In the genomic region with DNA sequence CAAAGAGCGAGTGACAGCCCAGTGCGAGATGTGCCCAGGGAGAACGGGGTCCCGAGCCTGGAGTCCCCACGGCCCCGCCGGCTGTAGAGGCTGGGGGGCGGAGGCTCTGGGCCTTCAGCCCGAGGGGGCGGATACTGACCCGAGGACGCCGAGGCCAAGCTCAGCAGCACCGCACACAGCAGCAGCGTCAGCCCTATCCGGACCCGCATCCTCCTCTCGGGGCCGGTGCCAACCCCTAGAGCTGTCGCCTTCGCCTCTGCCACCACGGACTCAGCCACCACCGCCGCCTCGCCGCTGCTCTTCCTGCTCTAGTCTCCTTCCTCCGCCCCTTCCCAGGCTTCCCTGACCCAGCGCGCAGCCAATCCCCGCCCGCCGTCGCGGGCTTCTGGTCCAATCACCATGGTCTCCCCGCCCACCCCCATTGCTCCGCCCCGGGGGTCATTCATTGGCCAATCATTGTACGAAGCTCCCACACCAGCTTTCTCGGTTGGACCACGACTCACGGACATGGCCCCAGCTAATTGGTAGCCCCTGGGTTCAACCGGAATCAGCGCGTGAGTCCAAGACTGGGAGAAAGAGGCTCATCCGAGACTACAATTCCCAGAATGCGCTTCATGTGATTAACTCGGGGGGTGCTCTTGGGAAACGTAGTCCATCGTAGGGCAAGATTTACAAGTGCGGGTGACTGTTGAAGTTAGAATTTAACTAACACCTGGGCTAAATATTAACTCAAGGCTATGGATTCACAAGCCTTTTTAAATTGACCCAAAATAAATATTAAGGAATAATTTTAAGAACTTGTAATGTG, we compare ENCODE assay signal across 1 cellular context.
TF ChIP-seq lines count a peak whose summit lies in the region.

A gene (minus strand): TSS at position 318 of the 808 bp plus-strand sequence. CDS start 109 bp downstream, at position 209.

TF ChIP-seq in HepG2, 621 proteins besides CTCF, POLR2A, EP300 and RAD21 (continued from another document and continues in another):
- TF ChIP-seq, protein P1, sequence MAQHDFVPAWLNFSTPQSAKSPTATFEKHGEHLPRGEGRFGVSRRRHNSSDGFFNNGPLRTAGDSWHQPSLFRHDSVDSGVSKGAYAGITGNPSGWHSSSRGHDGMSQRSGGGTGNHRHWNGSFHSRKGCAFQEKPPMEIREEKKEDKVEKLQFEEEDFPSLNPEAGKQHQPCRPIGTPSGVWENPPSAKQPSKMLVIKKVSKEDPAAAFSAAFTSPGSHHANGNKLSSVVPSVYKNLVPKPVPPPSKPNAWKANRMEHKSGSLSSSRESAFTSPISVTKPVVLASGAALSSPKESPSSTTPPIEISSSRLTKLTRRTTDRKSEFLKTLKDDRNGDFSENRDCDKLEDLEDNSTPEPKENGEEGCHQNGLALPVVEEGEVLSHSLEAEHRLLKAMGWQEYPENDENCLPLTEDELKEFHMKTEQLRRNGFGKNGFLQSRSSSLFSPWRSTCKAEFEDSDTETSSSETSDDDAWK (CRISPR knock-in tag; IDR thresholded peaks at IDR 0.05) = no peak
- TF ChIP-seq ZNF549 (CRISPR knock-in tag; IDR thresholded peaks at IDR 0.05) = no peak
- TF ChIP-seq LCORL (IDR thresholded peaks at IDR 0.05) = no peak
- no peak for TF ChIP-seq LCORL (CRISPR knock-in tag; IDR thresholded peaks at IDR 0.05)
- TF ChIP-seq NR2F2 (IDR thresholded peaks at IDR 0.05; ENCODE audit: borderline replicate concordance, low read depth) = 0 out of 2 replicates have a peak, but pooled peaks have one; percentile 6
- no peak for TF ChIP-seq ZNF550 (CRISPR knock-in tag; IDR thresholded peaks at IDR 0.05; ENCODE audit: borderline replicate concordance)
- TF ChIP-seq DR1 (CRISPR knock-in tag; IDR thresholded peaks at IDR 0.05) = no peak
- no peak for TF ChIP-seq FOXA1 (IDR thresholded peaks at IDR 0.05)
- TF ChIP-seq FOXA1 (CRISPR knock-in tag; IDR thresholded peaks at IDR 0.05) = no peak
- TF ChIP-seq ZZZ3 (CRISPR knock-in tag; IDR thresholded peaks at IDR 0.05; ENCODE audit: borderline replicate concordance) = no peak
- TF ChIP-seq NR2C2 (CRISPR knock-in tag; IDR thresholded peaks at IDR 0.05; ENCODE audit: borderline replicate concordance) = peak; percentile 97
- no peak for TF ChIP-seq ZNF33B (CRISPR knock-in tag; IDR thresholded peaks at IDR 0.05)
- 0 out of 2 replicates have a peak, but pooled peaks have one; percentile 50 for TF ChIP-seq ZNF777 (CRISPR knock-in tag; IDR thresholded peaks at IDR 0.05)
- no peak for TF ChIP-seq ZNF251 (CRISPR knock-in tag; IDR thresholded peaks at IDR 0.05)
- TF ChIP-seq, protein P2, sequence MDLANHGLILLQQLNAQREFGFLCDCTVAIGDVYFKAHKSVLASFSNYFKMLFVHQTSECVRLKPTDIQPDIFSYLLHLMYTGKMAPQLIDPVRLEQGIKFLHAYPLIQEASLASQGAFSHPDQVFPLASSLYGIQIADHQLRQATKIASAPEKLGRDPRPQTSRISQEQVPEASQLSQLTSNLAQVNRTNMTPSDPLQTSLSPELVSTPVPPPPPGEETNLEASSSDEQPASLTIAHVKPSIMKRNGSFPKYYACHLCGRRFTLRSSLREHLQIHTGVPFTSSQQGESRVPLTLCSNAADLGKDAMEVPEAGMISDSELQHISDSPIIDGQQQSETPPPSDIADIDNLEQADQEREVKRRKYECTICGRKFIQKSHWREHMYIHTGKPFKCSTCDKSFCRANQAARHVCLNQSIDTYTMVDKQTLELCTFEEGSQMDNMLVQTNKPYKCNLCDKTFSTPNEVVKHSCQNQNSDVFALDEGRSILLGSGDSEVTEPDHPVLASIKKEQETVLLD (CRISPR knock-in tag; IDR thresholded peaks at IDR 0.05; ENCODE audit: low read depth) = no peak
- TF ChIP-seq, protein P3, sequence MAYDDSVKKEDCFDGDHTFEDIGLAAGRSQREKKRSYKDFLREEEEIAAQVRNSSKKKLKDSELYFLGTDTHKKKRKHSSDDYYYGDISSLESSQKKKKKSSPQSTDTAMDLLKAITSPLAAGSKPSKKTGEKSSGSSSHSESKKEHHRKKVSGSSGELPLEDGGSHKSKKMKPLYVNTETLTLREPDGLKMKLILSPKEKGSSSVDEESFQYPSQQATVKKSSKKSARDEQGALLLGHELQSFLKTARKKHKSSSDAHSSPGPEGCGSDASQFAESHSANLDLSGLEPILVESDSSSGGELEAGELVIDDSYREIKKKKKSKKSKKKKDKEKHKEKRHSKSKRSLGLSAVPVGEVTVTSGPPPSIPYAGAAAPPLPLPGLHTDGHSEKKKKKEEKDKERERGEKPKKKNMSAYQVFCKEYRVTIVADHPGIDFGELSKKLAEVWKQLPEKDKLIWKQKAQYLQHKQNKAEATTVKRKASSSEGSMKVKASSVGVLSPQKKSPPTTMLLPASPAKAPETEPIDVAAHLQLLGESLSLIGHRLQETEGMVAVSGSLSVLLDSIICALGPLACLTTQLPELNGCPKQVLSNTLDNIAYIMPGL (CRISPR knock-in tag; IDR thresholded peaks at IDR 0.05; ENCODE audit: borderline replicate concordance in 1 of 2, low read depth in 1 of 2) = peak in 1 of 2 experiments; percentile 52; a peak in 1 of 4 replicates
- TF ChIP-seq XBP1 (CRISPR knock-in tag; IDR thresholded peaks at IDR 0.05) = no peak
- TF ChIP-seq NFKB2 (CRISPR knock-in tag; IDR thresholded peaks at IDR 0.05; ENCODE audit: borderline replicate concordance) = peak; percentile 53; the same call in 1 of the 2 replicates
- TF ChIP-seq, protein P4, sequence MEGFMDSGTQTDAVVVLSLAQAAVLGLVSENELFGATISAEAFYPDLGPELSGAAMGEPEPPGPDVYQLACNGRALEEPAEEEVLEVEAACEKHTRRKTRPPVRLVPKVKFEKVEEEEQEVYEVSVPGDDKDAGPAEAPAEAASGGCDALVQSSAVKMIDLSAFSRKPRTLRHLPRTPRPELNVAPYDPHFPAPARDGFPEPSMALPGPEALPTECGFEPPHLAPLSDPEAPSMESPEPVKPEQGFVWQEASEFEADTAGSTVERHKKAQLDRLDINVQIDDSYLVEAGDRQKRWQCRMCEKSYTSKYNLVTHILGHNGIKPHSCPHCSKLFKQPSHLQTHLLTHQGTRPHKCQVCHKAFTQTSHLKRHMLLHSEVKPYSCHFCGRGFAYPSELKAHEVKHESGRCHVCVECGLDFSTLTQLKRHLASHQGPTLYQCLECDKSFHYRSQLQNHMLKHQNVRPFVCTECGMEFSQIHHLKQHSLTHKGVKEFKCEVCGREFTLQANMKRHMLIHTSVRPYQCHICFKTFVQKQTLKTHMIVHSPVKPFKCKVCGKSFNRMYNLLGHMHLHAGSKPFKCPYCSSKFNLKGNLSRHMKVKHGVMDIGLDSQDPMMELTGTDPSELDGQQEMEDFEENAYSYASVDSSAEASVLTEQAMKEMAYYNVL (CRISPR knock-in tag; IDR thresholded peaks at IDR 0.05; ENCODE audit: borderline replicate concordance) = no peak
- no peak for TF ChIP-seq SOX6 (IDR thresholded peaks at IDR 0.05)
- TF ChIP-seq SOX6 (CRISPR knock-in tag; IDR thresholded peaks at IDR 0.05) = no peak
- TF ChIP-seq ZNF264 (CRISPR knock-in tag; IDR thresholded peaks at IDR 0.05) = no peak
- TF ChIP-seq, protein P5, sequence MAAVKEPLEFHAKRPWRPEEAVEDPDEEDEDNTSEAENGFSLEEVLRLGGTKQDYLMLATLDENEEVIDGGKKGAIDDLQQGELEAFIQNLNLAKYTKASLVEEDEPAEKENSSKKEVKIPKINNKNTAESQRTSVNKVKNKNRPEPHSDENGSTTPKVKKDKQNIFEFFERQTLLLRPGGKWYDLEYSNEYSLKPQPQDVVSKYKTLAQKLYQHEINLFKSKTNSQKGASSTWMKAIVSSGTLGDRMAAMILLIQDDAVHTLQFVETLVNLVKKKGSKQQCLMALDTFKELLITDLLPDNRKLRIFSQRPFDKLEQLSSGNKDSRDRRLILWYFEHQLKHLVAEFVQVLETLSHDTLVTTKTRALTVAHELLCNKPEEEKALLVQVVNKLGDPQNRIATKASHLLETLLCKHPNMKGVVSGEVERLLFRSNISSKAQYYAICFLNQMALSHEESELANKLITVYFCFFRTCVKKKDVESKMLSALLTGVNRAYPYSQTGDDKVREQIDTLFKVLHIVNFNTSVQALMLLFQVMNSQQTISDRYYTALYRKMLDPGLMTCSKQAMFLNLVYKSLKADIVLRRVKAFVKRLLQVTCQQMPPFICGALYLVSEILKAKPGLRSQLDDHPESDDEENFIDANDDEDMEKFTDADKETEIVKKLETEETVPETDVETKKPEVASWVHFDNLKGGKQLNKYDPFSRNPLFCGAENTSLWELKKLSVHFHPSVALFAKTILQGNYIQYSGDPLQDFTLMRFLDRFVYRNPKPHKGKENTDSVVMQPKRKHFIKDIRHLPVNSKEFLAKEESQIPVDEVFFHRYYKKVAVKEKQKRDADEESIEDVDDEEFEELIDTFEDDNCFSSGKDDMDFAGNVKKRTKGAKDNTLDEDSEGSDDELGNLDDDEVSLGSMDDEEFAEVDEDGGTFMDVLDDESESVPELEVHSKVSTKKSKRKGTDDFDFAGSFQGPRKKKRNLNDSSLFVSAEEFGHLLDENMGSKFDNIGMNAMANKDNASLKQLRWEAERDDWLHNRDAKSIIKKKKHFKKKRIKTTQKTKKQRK (IDR thresholded peaks at IDR 0.05; ENCODE audit: low read length) = no peak
- TF ChIP-seq ZNF501 (CRISPR knock-in tag; IDR thresholded peaks at IDR 0.05) = no peak
- TF ChIP-seq, protein P6, sequence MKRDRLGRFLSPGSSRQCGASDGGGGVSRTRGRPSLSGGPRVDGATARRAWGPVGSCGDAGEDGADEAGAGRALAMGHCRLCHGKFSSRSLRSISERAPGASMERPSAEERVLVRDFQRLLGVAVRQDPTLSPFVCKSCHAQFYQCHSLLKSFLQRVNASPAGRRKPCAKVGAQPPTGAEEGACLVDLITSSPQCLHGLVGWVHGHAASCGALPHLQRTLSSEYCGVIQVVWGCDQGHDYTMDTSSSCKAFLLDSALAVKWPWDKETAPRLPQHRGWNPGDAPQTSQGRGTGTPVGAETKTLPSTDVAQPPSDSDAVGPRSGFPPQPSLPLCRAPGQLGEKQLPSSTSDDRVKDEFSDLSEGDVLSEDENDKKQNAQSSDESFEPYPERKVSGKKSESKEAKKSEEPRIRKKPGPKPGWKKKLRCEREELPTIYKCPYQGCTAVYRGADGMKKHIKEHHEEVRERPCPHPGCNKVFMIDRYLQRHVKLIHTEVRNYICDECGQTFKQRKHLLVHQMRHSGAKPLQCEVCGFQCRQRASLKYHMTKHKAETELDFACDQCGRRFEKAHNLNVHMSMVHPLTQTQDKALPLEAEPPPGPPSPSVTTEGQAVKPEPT (CRISPR knock-in tag; IDR thresholded peaks at IDR 0.05; ENCODE audit: low read depth) = no peak
- TF ChIP-seq ZNF510 (CRISPR knock-in tag; IDR thresholded peaks at IDR 0.05; ENCODE audit: low read depth) = no peak
- no peak for TF ChIP-seq CHD4 (IDR thresholded peaks at IDR 0.05; ENCODE audit: borderline replicate concordance, low read length)
- TF ChIP-seq, protein P7, sequence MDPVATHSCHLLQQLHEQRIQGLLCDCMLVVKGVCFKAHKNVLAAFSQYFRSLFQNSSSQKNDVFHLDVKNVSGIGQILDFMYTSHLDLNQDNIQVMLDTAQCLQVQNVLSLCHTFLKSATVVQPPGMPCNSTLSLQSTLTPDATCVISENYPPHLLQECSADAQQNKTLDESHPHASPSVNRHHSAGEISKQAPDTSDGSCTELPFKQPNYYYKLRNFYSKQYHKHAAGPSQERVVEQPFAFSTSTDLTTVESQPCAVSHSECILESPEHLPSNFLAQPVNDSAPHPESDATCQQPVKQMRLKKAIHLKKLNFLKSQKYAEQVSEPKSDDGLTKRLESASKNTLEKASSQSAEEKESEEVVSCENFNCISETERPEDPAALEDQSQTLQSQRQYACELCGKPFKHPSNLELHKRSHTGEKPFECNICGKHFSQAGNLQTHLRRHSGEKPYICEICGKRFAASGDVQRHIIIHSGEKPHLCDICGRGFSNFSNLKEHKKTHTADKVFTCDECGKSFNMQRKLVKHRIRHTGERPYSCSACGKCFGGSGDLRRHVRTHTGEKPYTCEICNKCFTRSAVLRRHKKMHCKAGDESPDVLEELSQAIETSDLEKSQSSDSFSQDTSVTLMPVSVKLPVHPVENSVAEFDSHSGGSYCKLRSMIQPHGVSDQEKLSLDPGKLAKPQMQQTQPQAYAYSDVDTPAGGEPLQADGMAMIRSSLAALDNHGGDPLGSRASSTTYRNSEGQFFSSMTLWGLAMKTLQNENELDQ (CRISPR knock-in tag; IDR thresholded peaks at IDR 0.05; ENCODE audit: borderline replicate concordance) = no peak
- TF ChIP-seq HOXA5 (CRISPR knock-in tag; IDR thresholded peaks at IDR 0.05) = 0 out of 2 replicates have a peak, but pooled peaks have one; percentile 28
- TF ChIP-seq ZNF274 (CRISPR knock-in tag; IDR thresholded peaks at IDR 0.05) = 0 out of 2 replicates have a peak, but pooled peaks have one; percentile 16
- TF ChIP-seq, protein P8, sequence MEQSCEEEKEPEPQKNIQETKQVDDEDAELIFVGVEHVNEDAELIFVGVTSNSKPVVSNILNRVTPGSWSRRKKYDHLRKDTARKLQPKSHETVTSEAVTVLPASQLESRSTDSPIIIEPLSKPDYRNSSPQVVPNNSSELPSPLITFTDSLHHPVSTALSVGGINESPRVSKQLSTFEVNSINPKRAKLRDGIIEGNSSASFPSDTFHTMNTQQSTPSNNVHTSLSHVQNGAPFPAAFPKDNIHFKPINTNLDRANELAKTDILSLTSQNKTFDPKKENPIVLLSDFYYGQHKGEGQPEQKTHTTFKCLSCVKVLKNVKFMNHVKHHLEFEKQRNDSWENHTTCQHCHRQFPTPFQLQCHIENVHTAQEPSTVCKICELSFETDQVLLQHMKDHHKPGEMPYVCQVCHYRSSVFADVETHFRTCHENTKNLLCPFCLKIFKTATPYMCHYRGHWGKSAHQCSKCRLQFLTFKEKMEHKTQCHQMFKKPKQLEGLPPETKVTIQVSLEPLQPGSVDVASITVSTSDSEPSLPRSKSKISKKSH (CRISPR knock-in tag; IDR thresholded peaks at IDR 0.05; ENCODE audit: borderline replicate concordance) = 0 out of 2 replicates have a peak, but pooled peaks have one; percentile 32
- TF ChIP-seq ELF4 (CRISPR knock-in tag; IDR thresholded peaks at IDR 0.05; ENCODE audit: borderline replicate concordance) = peak; percentile 91
- TF ChIP-seq, protein P9, sequence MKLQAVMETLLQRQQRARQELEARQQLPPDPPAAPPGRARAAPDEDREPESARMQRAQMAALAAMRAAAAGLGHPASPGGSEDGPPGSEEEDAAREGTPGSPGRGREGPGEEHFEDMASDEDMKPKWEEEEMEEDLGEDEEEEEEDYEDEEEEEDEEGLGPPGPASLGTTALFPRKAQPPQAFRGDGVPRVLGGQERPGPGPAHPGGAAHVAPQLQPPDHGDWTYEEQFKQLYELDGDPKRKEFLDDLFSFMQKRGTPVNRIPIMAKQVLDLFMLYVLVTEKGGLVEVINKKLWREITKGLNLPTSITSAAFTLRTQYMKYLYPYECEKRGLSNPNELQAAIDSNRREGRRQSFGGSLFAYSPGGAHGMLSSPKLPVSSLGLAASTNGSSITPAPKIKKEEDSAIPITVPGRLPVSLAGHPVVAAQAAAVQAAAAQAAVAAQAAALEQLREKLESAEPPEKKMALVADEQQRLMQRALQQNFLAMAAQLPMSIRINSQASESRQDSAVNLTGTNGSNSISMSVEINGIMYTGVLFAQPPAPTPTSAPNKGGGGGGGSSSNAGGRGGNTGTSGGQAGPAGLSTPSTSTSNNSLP (IDR thresholded peaks at IDR 0.05; ENCODE audit: low read depth, low read length) = peak; percentile 28; the same call in 1 of the 2 replicates
- TF ChIP-seq ZNF746 (CRISPR knock-in tag; IDR thresholded peaks at IDR 0.05) = no peak
- TF ChIP-seq MTF2 (CRISPR knock-in tag; IDR thresholded peaks at IDR 0.05; ENCODE audit: borderline replicate concordance) = no peak
- TF ChIP-seq, protein P10, sequence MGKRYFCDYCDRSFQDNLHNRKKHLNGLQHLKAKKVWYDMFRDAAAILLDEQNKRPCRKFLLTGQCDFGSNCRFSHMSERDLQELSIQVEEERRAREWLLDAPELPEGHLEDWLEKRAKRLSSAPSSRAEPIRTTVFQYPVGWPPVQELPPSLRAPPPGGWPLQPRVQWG (CRISPR knock-in tag; IDR thresholded peaks at IDR 0.05; ENCODE audit: borderline replicate concordance, low read depth) = no peak
